1 cellular context compared by ENCODE assay signal in the genomic region with DNA sequence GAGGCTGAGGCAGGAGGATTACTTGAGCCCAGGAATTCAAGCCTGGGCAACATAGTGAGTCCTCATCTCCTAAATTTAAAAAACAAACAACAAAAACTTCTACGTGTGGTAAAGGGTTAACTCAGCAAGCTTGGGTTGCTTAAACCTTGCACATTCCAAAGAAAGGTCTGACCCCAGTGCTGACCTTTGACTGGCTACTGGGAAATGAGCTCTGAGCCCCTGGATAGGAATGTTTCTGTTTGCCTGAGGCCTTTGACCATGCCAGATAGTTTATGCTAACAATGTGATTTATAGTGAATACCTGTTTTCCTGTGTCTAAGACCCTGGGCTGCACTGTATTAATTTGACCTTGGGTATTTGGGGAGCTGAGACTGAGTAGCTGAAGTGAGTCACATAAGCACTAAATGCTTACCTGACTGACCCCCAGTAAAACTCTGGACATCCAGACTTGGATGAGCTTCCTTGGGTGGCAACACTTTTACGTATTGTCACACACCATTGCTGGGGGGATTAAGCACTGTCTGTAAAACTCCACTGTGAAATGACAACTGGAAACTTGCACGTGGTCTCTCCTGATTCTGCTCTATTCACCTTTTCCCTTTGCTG.
TF ChIP-seq lines count a peak whose summit lies in the region.

No MANE protein-coding gene starts in this region.

TF ChIP-seq in HepG2, 621 proteins besides CTCF, POLR2A, EP300 and RAD21 (continued from another document):
- TF ChIP-seq, protein P1, sequence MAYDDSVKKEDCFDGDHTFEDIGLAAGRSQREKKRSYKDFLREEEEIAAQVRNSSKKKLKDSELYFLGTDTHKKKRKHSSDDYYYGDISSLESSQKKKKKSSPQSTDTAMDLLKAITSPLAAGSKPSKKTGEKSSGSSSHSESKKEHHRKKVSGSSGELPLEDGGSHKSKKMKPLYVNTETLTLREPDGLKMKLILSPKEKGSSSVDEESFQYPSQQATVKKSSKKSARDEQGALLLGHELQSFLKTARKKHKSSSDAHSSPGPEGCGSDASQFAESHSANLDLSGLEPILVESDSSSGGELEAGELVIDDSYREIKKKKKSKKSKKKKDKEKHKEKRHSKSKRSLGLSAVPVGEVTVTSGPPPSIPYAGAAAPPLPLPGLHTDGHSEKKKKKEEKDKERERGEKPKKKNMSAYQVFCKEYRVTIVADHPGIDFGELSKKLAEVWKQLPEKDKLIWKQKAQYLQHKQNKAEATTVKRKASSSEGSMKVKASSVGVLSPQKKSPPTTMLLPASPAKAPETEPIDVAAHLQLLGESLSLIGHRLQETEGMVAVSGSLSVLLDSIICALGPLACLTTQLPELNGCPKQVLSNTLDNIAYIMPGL (CRISPR knock-in tag; IDR thresholded peaks at IDR 0.05; ENCODE audit: borderline replicate concordance in 1 of 2, low read depth in 1 of 2), result no peak
- TF ChIP-seq, protein P2, sequence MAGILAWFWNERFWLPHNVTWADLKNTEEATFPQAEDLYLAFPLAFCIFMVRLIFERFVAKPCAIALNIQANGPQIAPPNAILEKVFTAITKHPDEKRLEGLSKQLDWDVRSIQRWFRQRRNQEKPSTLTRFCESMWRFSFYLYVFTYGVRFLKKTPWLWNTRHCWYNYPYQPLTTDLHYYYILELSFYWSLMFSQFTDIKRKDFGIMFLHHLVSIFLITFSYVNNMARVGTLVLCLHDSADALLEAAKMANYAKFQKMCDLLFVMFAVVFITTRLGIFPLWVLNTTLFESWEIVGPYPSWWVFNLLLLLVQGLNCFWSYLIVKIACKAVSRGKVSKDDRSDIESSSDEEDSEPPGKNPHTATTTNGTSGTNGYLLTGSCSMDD (CRISPR knock-in tag; IDR thresholded peaks at IDR 0.05), result no peak
- TF ChIP-seq NFE2L2 (IDR thresholded peaks at IDR 0.05; ENCODE audit: low read length) (no peak), RBAK (CRISPR knock-in tag; IDR thresholded peaks at IDR 0.05) (no peak), ZBTB20 (CRISPR knock-in tag; IDR thresholded peaks at IDR 0.05; ENCODE audit: borderline replicate concordance, low read depth) (0 out of 2 replicates have a peak, but pooled peaks have one; percentile 35), HNF4A (CRISPR knock-in tag; IDR thresholded peaks at IDR 0.05) (peak; percentile 97), HNRNPK (IDR thresholded peaks at IDR 0.05; ENCODE audit: low read depth, low read length, poor library complexity, severe bottlenecking) (no peak), SUZ12 (IDR thresholded peaks at IDR 0.05; ENCODE audit: low read depth, low read length) (no peak), ZSCAN29 (CRISPR knock-in tag; conservative IDR thresholded peaks at IDR 0.05) (no peak; the same call in 1 of the 2 replicates), ZSCAN9 (CRISPR knock-in tag; IDR thresholded peaks at IDR 0.05; ENCODE audit: borderline replicate concordance) (peak; percentile 85), ZNF350 (CRISPR knock-in tag; IDR thresholded peaks at IDR 0.05; ENCODE audit: borderline replicate concordance, low read depth) (no peak), JUNB (CRISPR knock-in tag; IDR thresholded peaks at IDR 0.05; ENCODE audit: borderline replicate concordance) (no peak), ZMYM3 (CRISPR knock-in tag; IDR thresholded peaks at IDR 0.05) (peak; percentile 90), ZNF547 (CRISPR knock-in tag; IDR thresholded peaks at IDR 0.05) (no peak), ZBTB7A (CRISPR knock-in tag; IDR thresholded peaks at IDR 0.05) (0 out of 2 replicates have a peak, but pooled peaks have one; percentile 44), ZNF749 (CRISPR knock-in tag; IDR thresholded peaks at IDR 0.05; ENCODE audit: borderline replicate concordance) (no peak), IRF2 (CRISPR knock-in tag; IDR thresholded peaks at IDR 0.05) (peak; percentile 86), ZMYM4 (CRISPR knock-in tag; IDR thresholded peaks at IDR 0.05) (peak; percentile 94), PLRG1 (conservative IDR thresholded peaks at IDR 0.05) (no peak), SYNCRIP (IDR thresholded peaks at IDR 0.05; ENCODE audit: insufficient read depth, low read depth, low read length) (no peak), HNRNPH1 (optimal IDR thresholded peaks at IDR 0.05; ENCODE audit: low read depth, low read length) (no peak), ZBTB1 (CRISPR knock-in tag; IDR thresholded peaks at IDR 0.05; ENCODE audit: borderline replicate concordance) (no peak)
- TF ChIP-seq, protein P3, sequence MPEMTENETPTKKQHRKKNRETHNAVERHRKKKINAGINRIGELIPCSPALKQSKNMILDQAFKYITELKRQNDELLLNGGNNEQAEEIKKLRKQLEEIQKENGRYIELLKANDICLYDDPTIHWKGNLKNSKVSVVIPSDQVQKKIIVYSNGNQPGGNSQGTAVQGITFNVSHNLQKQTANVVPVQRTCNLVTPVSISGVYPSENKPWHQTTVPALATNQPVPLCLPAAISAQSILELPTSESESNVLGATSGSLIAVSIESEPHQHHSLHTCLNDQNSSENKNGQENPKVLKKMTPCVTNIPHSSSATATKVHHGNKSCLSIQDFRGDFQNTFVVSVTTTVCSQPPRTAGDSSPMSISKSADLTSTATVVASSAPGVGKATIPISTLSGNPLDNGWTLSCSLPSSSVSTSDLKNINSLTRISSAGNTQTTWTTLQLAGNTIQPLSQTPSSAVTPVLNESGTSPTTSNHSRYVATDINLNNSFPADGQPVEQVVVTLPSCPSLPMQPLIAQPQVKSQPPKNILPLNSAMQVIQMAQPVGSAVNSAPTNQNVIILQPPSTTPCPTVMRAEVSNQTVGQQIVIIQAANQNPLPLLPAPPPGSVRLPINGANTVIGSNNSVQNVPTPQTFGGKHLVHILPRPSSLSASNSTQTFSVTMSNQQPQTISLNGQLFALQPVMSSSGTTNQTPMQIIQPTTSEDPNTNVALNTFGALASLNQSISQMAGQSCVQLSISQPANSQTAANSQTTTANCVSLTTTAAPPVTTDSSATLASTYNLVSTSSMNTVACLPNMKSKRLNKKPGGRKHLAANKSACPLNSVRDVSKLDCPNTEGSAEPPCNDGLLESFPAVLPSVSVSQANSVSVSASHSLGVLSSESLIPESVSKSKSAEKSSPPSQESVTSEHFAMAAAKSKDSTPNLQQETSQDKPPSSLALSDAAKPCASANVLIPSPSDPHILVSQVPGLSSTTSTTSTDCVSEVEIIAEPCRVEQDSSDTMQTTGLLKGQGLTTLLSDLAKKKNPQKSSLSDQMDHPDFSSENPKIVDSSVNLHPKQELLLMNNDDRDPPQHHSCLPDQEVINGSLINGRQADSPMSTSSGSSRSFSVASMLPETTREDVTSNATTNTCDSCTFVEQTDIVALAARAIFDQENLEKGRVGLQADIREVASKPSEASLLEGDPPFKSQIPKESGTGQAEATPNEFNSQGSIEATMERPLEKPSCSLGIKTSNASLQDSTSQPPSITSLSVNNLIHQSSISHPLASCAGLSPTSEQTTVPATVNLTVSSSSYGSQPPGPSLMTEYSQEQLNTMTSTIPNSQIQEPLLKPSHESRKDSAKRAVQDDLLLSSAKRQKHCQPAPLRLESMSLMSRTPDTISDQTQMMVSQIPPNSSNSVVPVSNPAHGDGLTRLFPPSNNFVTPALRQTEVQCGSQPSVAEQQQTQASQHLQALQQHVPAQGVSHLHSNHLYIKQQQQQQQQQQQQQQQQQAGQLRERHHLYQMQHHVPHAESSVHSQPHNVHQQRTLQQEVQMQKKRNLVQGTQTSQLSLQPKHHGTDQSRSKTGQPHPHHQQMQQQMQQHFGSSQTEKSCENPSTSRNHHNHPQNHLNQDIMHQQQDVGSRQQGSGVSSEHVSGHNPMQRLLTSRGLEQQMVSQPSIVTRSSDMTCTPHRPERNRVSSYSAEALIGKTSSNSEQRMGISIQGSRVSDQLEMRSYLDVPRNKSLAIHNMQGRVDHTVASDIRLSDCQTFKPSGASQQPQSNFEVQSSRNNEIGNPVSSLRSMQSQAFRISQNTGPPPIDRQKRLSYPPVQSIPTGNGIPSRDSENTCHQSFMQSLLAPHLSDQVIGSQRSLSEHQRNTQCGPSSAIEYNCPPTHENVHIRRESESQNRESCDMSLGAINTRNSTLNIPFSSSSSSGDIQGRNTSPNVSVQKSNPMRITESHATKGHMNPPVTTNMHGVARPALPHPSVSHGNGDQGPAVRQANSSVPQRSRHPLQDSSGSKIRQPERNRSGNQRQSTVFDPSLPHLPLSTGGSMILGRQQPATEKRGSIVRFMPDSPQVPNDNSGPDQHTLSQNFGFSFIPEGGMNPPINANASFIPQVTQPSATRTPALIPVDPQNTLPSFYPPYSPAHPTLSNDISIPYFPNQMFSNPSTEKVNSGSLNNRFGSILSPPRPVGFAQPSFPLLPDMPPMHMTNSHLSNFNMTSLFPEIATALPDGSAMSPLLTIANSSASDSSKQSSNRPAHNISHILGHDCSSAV (CRISPR knock-in tag; IDR thresholded peaks at IDR 0.05; ENCODE audit: borderline replicate concordance), result no peak
- TF ChIP-seq, protein P4, sequence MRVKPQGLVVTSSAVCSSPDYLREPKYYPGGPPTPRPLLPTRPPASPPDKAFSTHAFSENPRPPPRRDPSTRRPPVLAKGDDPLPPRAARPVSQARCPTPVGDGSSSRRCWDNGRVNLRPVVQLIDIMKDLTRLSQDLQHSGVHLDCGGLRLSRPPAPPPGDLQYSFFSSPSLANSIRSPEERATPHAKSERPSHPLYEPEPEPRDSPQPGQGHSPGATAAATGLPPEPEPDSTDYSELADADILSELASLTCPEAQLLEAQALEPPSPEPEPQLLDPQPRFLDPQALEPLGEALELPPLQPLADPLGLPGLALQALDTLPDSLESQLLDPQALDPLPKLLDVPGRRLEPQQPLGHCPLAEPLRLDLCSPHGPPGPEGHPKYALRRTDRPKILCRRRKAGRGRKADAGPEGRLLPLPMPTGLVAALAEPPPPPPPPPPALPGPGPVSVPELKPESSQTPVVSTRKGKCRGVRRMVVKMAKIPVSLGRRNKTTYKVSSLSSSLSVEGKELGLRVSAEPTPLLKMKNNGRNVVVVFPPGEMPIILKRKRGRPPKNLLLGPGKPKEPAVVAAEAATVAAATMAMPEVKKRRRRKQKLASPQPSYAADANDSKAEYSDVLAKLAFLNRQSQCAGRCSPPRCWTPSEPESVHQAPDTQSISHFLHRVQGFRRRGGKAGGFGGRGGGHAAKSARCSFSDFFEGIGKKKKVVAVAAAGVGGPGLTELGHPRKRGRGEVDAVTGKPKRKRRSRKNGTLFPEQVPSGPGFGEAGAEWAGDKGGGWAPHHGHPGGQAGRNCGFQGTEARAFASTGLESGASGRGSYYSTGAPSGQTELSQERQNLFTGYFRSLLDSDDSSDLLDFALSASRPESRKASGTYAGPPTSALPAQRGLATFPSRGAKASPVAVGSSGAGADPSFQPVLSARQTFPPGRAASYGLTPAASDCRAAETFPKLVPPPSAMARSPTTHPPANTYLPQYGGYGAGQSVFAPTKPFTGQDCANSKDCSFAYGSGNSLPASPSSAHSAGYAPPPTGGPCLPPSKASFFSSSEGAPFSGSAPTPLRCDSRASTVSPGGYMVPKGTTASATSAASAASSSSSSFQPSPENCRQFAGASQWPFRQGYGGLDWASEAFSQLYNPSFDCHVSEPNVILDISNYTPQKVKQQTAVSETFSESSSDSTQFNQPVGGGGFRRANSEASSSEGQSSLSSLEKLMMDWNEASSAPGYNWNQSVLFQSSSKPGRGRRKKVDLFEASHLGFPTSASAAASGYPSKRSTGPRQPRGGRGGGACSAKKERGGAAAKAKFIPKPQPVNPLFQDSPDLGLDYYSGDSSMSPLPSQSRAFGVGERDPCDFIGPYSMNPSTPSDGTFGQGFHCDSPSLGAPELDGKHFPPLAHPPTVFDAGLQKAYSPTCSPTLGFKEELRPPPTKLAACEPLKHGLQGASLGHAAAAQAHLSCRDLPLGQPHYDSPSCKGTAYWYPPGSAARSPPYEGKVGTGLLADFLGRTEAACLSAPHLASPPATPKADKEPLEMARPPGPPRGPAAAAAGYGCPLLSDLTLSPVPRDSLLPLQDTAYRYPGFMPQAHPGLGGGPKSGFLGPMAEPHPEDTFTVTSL (CRISPR knock-in tag; IDR thresholded peaks at IDR 0.05; ENCODE audit: borderline replicate concordance), result peak; percentile 82; the same call in 1 of the 2 replicates
- TF ChIP-seq, protein P5, sequence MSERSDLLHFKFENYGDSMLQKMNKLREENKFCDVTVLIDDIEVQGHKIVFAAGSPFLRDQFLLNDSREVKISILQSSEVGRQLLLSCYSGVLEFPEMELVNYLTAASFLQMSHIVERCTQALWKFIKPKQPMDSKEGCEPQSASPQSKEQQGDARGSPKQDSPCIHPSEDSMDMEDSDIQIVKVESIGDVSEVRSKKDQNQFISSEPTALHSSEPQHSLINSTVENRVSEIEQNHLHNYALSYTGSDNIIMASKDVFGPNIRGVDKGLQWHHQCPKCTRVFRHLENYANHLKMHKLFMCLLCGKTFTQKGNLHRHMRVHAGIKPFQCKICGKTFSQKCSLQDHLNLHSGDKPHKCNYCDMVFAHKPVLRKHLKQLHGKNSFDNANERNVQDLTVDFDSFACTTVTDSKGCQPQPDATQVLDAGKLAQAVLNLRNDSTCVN (CRISPR knock-in tag; IDR thresholded peaks at IDR 0.05; ENCODE audit: borderline replicate concordance), result no peak
